Comparison of ENCODE assay signal across 1 cellular context in the genomic region with DNA sequence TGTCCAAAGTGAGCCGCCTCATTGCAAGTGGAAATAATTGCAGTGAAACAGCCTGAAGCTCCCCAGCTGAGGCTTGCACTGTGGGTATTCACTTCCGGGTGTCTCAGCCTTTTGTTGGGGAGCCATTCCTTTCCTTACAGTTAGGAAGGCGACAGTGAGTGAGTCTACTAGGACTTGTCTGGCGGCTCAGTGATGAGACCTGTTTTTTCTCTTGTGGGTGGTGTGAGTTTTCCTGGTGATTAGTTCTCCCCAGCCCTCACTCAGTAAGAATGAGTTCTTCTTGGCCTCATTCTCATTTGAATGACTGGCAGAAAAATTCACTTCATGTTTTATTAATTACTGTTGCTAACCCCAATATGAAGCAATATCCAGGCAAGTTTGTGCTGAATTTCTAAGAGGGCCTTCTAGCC.
TF ChIP-seq lines count a peak whose summit lies in the region.

No MANE protein-coding gene starts in this region.

TF ChIP-seq in GM12878, 131 proteins besides CTCF, POLR2A, EP300 and RAD21:
- TF ChIP-seq, protein P1, sequence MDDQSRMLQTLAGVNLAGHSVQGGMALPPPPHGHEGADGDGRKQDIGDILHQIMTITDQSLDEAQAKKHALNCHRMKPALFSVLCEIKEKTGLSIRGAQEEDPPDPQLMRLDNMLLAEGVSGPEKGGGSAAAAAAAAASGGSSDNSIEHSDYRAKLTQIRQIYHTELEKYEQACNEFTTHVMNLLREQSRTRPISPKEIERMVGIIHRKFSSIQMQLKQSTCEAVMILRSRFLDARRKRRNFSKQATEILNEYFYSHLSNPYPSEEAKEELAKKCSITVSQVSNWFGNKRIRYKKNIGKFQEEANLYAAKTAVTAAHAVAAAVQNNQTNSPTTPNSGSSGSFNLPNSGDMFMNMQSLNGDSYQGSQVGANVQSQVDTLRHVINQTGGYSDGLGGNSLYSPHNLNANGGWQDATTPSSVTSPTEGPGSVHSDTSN (IDR thresholded peaks at IDR 0.05; ENCODE audit: insufficient replicate concordance, low read depth, low read length), result no peak
- TF ChIP-seq POLR2AphosphoS5 (IDR thresholded peaks at IDR 0.05; ENCODE audit: low read length), result 0 out of 2 replicates have a peak, but pooled peaks have one; percentile 22
- 0 out of 2 replicates have a peak, but pooled peaks have one; percentile 33 for TF ChIP-seq TAF1 (IDR thresholded peaks at IDR 0.05; ENCODE audit: borderline replicate concordance, low read depth, low read length)
- 0 out of 2 replicates have a peak, but pooled peaks have one; percentile 9 for TF ChIP-seq YY1 (IDR thresholded peaks at IDR 0.05; ENCODE audit: low read depth, low read length)
- TF ChIP-seq CREB1 (IDR thresholded peaks at IDR 0.05; ENCODE audit: low read depth), result 0 out of 2 replicates have a peak, but pooled peaks have one; percentile 17
- peak; percentile 63 for TF ChIP-seq NR2C1 (IDR thresholded peaks at IDR 0.05)
- TF ChIP-seq NRF1 (conservative IDR thresholded peaks at IDR 0.05; ENCODE audit: low read depth, low read length), result no peak
- TF ChIP-seq, protein P2, sequence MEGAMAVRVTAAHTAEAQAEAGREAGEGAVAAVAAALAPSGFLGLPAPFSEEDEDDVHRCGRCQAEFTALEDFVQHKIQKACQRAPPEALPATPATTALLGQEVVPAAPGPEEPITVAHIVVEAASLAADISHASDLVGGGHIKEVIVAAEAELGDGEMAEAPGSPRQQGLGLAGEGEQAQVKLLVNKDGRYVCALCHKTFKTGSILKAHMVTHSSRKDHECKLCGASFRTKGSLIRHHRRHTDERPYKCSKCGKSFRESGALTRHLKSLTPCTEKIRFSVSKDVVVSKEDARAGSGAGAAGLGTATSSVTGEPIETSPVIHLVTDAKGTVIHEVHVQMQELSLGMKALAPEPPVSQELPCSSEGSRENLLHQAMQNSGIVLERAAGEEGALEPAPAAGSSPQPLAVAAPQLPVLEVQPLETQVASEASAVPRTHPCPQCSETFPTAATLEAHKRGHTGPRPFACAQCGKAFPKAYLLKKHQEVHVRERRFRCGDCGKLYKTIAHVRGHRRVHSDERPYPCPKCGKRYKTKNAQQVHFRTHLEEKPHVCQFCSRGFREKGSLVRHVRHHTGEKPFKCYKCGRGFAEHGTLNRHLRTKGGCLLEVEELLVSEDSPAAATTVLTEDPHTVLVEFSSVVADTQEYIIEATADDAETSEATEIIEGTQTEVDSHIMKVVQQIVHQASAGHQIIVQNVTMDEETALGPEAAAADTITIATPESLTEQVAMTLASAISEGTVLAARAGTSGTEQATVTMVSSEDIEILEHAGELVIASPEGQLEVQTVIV (IDR thresholded peaks at IDR 0.05; ENCODE audit: borderline replicate concordance, partially characterized antibody), result no peak
- no peak for TF ChIP-seq ZNF384 (IDR thresholded peaks at IDR 0.05; ENCODE audit: borderline replicate concordance, low read depth, low read length)
- no peak for TF ChIP-seq SREBF1 (IDR thresholded peaks at IDR 0.05; ENCODE audit: low read length)
- no peak for TF ChIP-seq CHD2 (IDR thresholded peaks at IDR 0.05; ENCODE audit: borderline replicate concordance, low read depth, low read length)
